1 cellular context compared by ENCODE assay signal in the genomic region with DNA sequence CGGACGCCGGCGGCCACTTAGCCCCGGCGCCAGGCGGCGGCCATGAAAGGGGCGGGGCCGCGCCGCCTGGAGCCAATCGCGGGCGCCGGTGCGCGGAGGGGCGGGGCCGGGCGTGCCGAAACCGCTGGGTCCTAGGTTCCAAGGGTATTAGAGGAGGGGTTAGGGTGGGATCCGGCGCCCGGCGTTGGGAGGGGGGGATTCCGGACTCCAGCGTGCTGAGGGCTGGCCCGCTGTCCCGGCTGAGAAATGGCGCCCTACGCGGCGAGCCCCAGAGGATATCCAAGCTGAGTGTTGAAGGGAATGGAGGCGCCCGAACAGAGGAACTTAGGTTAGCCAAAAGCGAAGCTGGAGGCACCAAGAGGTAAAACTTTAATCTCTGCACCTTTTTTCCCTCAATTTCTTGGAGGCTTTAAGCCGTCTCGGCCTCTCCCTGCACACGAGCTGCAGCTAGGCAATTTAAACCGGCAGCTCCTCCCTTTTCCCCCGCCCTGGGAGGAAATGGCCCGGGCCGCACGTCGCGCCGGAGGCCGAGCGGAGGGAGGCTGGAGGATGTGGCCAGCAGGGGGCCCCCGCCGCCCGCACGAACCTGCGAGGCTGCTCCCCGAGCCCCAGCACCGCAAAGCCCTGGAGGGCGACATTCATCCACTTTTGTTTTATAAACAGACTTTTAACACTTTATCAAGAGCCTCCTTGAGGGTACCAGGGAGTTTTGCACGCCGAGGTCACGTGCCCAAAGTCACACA.
TF ChIP-seq lines count a peak whose summit lies in the region.

A gene with protein sequence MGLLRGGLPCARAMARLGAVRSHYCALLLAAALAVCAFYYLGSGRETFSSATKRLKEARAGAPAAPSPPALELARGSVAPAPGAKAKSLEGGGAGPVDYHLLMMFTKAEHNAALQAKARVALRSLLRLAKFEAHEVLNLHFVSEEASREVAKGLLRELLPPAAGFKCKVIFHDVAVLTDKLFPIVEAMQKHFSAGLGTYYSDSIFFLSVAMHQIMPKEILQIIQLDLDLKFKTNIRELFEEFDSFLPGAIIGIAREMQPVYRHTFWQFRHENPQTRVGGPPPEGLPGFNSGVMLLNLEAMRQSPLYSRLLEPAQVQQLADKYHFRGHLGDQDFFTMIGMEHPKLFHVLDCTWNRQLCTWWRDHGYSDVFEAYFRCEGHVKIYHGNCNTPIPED (minus strand): TSS at position 44 of the 743 bp plus-strand sequence. CDS start 101 bp downstream, outside the sequence.

TF ChIP-seq in K562, 482 proteins besides CTCF, POLR2A, EP300 and RAD21 (continued from another document and continues in another):
- TF ChIP-seq, protein P1, sequence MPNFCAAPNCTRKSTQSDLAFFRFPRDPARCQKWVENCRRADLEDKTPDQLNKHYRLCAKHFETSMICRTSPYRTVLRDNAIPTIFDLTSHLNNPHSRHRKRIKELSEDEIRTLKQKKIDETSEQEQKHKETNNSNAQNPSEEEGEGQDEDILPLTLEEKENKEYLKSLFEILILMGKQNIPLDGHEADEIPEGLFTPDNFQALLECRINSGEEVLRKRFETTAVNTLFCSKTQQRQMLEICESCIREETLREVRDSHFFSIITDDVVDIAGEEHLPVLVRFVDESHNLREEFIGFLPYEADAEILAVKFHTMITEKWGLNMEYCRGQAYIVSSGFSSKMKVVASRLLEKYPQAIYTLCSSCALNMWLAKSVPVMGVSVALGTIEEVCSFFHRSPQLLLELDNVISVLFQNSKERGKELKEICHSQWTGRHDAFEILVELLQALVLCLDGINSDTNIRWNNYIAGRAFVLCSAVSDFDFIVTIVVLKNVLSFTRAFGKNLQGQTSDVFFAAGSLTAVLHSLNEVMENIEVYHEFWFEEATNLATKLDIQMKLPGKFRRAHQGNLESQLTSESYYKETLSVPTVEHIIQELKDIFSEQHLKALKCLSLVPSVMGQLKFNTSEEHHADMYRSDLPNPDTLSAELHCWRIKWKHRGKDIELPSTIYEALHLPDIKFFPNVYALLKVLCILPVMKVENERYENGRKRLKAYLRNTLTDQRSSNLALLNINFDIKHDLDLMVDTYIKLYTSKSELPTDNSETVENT (CRISPR knock-in tag; IDR thresholded peaks at IDR 0.05), result no peak
- TF ChIP-seq CTCFL (IDR thresholded peaks at IDR 0.05; ENCODE audit: borderline replicate concordance, insufficient read depth, low read depth, low read length, poor library complexity, severe bottlenecking), result peak; percentile 50
- TF ChIP-seq, protein P2, sequence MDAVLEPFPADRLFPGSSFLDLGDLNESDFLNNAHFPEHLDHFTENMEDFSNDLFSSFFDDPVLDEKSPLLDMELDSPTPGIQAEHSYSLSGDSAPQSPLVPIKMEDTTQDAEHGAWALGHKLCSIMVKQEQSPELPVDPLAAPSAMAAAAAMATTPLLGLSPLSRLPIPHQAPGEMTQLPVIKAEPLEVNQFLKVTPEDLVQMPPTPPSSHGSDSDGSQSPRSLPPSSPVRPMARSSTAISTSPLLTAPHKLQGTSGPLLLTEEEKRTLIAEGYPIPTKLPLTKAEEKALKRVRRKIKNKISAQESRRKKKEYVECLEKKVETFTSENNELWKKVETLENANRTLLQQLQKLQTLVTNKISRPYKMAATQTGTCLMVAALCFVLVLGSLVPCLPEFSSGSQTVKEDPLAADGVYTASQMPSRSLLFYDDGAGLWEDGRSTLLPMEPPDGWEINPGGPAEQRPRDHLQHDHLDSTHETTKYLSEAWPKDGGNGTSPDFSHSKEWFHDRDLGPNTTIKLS (IDR thresholded peaks at IDR 0.05; ENCODE audit: borderline replicate concordance, low read depth), result no peak
- TF ChIP-seq ARID1B (IDR thresholded peaks at IDR 0.05), result no peak
- no peak; the same call in 1 of the 2 replicates for TF ChIP-seq MBD2 (IDR thresholded peaks at IDR 0.05; ENCODE audit: borderline replicate concordance, low read depth)
- TF ChIP-seq ERF (CRISPR knock-in tag; IDR thresholded peaks at IDR 0.05), result peak; percentile 17; the same call in 1 of the 2 replicates
- TF ChIP-seq, protein P3, sequence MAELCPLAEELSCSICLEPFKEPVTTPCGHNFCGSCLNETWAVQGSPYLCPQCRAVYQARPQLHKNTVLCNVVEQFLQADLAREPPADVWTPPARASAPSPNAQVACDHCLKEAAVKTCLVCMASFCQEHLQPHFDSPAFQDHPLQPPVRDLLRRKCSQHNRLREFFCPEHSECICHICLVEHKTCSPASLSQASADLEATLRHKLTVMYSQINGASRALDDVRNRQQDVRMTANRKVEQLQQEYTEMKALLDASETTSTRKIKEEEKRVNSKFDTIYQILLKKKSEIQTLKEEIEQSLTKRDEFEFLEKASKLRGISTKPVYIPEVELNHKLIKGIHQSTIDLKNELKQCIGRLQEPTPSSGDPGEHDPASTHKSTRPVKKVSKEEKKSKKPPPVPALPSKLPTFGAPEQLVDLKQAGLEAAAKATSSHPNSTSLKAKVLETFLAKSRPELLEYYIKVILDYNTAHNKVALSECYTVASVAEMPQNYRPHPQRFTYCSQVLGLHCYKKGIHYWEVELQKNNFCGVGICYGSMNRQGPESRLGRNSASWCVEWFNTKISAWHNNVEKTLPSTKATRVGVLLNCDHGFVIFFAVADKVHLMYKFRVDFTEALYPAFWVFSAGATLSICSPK (IDR thresholded peaks at IDR 0.05; ENCODE audit: borderline replicate concordance), result no peak
- no peak; the same call in 1 of the 2 replicates for TF ChIP-seq ZFX (CRISPR knock-in tag; IDR thresholded peaks at IDR 0.05)
- no peak for TF ChIP-seq ZNF3 (CRISPR knock-in tag; IDR thresholded peaks at IDR 0.05)
- no peak for TF ChIP-seq HOXB6 (CRISPR knock-in tag; IDR thresholded peaks at IDR 0.05; ENCODE audit: borderline replicate concordance)
- peak; percentile 93; the same call in 1 of the 2 replicates for TF ChIP-seq USF1 (CRISPR knock-in tag; IDR thresholded peaks at IDR 0.05)
- peak; percentile 52 for TF ChIP-seq EP400 (IDR thresholded peaks at IDR 0.05)
- peak; percentile 73 for TF ChIP-seq GABPB1 (CRISPR knock-in tag; IDR thresholded peaks at IDR 0.05)
- no peak for TF ChIP-seq KLF10 (CRISPR knock-in tag; IDR thresholded peaks at IDR 0.05)
- TF ChIP-seq ZNF431 (CRISPR knock-in tag; IDR thresholded peaks at IDR 0.05), result no peak
- TF ChIP-seq POLR3G (IDR thresholded peaks at IDR 0.05; ENCODE audit: extremely low read depth, insufficient read length, insufficient replicate concordance), result no peak
- TF ChIP-seq HDAC8 (tag; IDR thresholded peaks at IDR 0.05), result no peak
- peak; percentile 38 for TF ChIP-seq NFYB (IDR thresholded peaks at IDR 0.05; ENCODE audit: extremely low read depth, insufficient read length)
- TF ChIP-seq ZSCAN29 (IDR thresholded peaks at IDR 0.05), result no peak
- TF ChIP-seq TCF15 (CRISPR knock-in tag; IDR thresholded peaks at IDR 0.05), result no peak
- no peak for TF ChIP-seq MED1 (CRISPR knock-in tag; IDR thresholded peaks at IDR 0.05; ENCODE audit: borderline replicate concordance)
- TF ChIP-seq ZNF324 (CRISPR knock-in tag; IDR thresholded peaks at IDR 0.05), result no peak
- TF ChIP-seq SMAD4 (CRISPR knock-in tag; conservative IDR thresholded peaks at IDR 0.05), result 0 out of 2 replicates have a peak, but pooled peaks have one; percentile 29
- no peak for TF ChIP-seq KDM2B (CRISPR knock-in tag; IDR thresholded peaks at IDR 0.05)
- peak; percentile 14; the same call in 1 of the 2 replicates for TF ChIP-seq PHF8 (IDR thresholded peaks at IDR 0.05; ENCODE audit: borderline replicate concordance, low read length)
- no peak for TF ChIP-seq NCOA2 (IDR thresholded peaks at IDR 0.05; ENCODE audit: partially characterized antibody in 2 of 2)
- TF ChIP-seq, protein P4, sequence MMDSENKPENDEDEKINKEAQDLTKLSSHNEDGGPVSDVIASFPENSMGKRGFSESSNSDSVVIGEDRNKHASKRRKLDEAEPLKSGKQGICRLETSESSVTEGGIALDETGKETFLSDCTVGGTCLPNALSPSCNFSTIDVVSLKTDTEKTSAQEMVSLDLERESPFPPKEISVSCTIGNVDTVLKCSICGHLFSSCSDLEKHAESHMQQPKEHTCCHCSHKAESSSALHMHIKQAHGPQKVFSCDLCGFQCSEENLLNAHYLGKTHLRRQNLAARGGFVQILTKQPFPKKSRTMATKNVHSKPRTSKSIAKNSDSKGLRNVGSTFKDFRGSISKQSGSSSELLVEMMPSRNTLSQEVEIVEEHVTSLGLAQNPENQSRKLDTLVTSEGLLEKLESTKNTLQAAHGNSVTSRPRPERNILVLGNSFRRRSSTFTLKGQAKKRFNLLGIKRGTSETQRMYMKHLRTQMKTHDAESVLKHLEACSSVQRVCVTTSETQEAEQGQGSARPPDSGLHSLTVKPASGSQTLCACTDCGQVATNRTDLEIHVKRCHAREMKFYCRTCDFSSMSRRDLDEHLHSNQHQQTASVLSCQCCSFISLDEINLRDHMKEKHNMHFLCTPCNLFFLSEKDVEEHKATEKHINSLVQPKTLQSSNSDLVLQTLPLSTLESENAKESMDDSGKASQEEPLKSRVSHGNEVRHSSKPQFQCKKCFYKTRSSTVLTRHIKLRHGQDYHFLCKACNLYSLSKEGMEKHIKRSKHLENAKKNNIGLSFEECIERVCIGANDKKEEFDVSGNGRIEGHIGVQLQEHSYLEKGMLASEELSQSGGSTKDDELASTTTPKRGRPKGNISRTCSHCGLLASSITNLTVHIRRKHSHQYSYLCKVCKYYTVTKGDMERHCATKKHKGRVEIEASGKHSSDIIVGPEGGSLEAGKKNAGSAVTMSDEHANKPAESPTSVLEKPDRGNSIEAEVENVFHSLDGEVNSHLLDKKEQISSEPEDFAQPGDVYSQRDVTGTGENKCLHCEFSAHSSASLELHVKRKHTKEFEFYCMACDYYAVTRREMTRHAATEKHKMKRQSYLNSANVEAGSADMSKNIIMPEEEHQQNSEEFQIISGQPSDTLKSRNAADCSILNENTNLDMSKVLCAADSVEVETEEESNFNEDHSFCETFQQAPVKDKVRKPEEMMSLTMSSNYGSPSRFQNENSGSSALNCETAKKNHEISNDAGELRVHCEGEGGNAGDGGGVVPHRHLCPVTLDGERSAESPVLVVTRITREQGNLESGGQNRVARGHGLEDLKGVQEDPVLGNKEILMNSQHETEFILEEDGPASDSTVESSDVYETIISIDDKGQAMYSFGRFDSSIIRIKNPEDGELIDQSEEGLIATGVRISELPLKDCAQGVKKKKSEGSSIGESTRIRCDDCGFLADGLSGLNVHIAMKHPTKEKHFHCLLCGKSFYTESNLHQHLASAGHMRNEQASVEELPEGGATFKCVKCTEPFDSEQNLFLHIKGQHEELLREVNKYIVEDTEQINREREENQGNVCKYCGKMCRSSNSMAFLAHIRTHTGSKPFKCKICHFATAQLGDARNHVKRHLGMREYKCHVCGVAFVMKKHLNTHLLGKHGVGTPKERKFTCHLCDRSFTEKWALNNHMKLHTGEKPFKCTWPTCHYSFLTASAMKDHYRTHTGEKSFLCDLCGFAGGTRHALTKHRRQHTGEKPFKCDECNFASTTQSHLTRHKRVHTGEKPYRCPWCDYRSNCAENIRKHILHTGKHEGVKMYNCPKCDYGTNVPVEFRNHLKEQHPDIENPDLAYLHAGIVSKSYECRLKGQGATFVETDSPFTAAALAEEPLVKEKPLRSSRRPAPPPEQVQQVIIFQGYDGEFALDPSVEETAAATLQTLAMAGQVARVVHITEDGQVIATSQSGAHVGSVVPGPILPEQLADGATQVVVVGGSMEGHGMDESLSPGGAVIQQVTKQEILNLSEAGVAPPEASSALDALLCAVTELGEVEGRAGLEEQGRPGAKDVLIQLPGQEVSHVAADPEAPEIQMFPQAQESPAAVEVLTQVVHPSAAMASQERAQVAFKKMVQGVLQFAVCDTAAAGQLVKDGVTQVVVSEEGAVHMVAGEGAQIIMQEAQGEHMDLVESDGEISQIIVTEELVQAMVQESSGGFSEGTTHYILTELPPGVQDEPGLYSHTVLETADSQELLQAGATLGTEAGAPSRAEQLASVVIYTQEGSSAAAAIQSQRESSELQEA (IDR thresholded peaks at IDR 0.05; ENCODE audit: low read depth), result no peak
- TF ChIP-seq, protein P5, sequence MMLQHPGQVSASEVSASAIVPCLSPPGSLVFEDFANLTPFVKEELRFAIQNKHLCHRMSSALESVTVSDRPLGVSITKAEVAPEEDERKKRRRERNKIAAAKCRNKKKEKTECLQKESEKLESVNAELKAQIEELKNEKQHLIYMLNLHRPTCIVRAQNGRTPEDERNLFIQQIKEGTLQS (IDR thresholded peaks at IDR 0.05), result no peak
- TF ChIP-seq, protein P5 (CRISPR knock-in tag; conservative IDR thresholded peaks at IDR 0.05), result no peak
- TF ChIP-seq STAT5B (CRISPR knock-in tag; IDR thresholded peaks at IDR 0.05), result no peak
- TF ChIP-seq ZNF695 (CRISPR knock-in tag; IDR thresholded peaks at IDR 0.05), result no peak
- TF ChIP-seq TEAD4 (IDR thresholded peaks at IDR 0.05; ENCODE audit: low read length), result no peak
- no peak for TF ChIP-seq TEAD4 (CRISPR knock-in tag; IDR thresholded peaks at IDR 0.05; ENCODE audit: borderline replicate concordance)
- TF ChIP-seq BCOR (IDR thresholded peaks at IDR 0.05), result 0 out of 2 replicates have a peak, but pooled peaks have one; percentile 25
